ENCODE assay signal across 20 cellular contexts in genomic region chr10:32618482-32618881, GRCh38.
DNase-seq lines count a peak whose midpoint lies in the region; ATAC-seq, FAIRE-seq and TF ChIP-seq lines count a peak whose summit lies in the region.
"Had no signal": no experiment of that assay in that cellular context is flagged by ENCODE, and none has a peak within 500 bp of the region (broad histone marks: within the 10 kb centered on the region; RNA-seq: fewer than 3 reads in every experiment).

No MANE protein-coding gene starts in this region.

- H3K4me1 Mint-ChIP-seq in astrocyte (ENCODE audit: low read depth, unreplicated experiment) (no peaks in the 10 kb centered on the region), WTC11 (no peaks in the 10 kb centered on the region), Calu3 (ENCODE audit: low read depth, unreplicated experiment) (no peaks in the 10 kb centered on the region)
- H3K4me1 Mint-ChIP-seq: CD4-positive, alpha-beta memory T cell; GM23338; H9 had no signal

- peaks cover 7% of the 10 kb centered on the region for H3F3A ChIP-seq in Loucy (ENCODE audit: low read depth)

- no TSS peak for BruUV-seq in A673 (replicated peaks; lab: Mats Ljungman, UMichigan)
- no TSS peak for BruUV-seq in Calu3 (replicated peaks; lab: Mats Ljungman, UMichigan)

- H3K27ac ChIP-seq in A673 (ENCODE audit: low read depth, low read length, poor library complexity, severe bottlenecking) (no peak overlapping the region), DND-41 (ENCODE audit: low read length) (0 out of 2 replicates have a peak overlapping the region, but pooled peaks have one; percentile 29), astrocyte (ENCODE audit: low read depth, low read length) (no peak overlapping the region)
- H3K27ac ChIP-seq: A549 had no signal

- H3K27me3 Mint-ChIP-seq in astrocyte (ENCODE audit: low read depth, unreplicated experiment) (no peaks in the 10 kb centered on the region), WTC11 (ENCODE audit: low read depth) (no peaks in the 10 kb centered on the region; the same call in none of the 2 replicates), Calu3 (ENCODE audit: unreplicated experiment) (no peaks in the 10 kb centered on the region)
- H3K27me3 Mint-ChIP-seq: CD4-positive, alpha-beta memory T cell had no signal

- ATAC-seq in DND-41 (ENCODE audit: insufficient read depth, low read depth) (peak; percentile 97), left ventricle myocardium superior (no peak), WTC11 (no peak)
- ATAC-seq: A549, GM23338, HCT116 had no signal

- peaks cover 3% of the 10 kb centered on the region for H3K9me3 Mint-ChIP-seq in astrocyte (ENCODE audit: unreplicated experiment)
- peaks cover 17% of the 10 kb centered on the region for H3K9me3 Mint-ChIP-seq in WTC11
- H3K9me3 Mint-ChIP-seq in Calu3 (ENCODE audit: low read depth, unreplicated experiment) = peaks cover under 1% of the 10 kb centered on the region
- H3K9me3 Mint-ChIP-seq: GM23338 had no signal

- CTCF ChIA-PET in A673 (lab: Charles Lee) (no interaction called here), WTC11 (lab: Charles Lee) (no interaction called here), Calu3 (lab: Charles Lee) (no interaction called here)

- H3K4me3 ChIP-seq in A673 (ENCODE audit: low read depth, low read length, poor library complexity, severe bottlenecking) (no peak overlapping the region), DND-41 (ENCODE audit: low read depth in 1 of 2, low read length in 2 of 2) (no peak overlapping the region), Loucy (ENCODE audit: low read length, poor library complexity, severe bottlenecking) (no peak overlapping the region), astrocyte (ENCODE audit: insufficient read depth, low read depth, low read length) (no peak overlapping the region)
- H3K4me3 ChIP-seq: A549, GM23338 had no signal

- H3K9ac ChIP-seq in DND-41 (ENCODE audit: low read depth, low read length) (no peak overlapping the region), Loucy (ENCODE audit: low read depth, low read length, poor library complexity, severe bottlenecking) (no peak overlapping the region), astrocyte (ENCODE audit: low read length) (no peak overlapping the region)

- H3K4me2 ChIP-seq in DND-41 (ENCODE audit: insufficient read depth, low read length) (no peak overlapping the region; the same call in 1 of the 2 replicates), Loucy (ENCODE audit: low read depth, low read length, poor library complexity, severe bottlenecking) (peak overlapping the region; percentile 35), astrocyte (ENCODE audit: low read length) (no peak overlapping the region)
- H3K4me2 ChIP-seq: A549, GM23338 had no signal

- H3K79me2 ChIP-seq in DND-41 (ENCODE audit: insufficient read depth, low read length) (no peaks in the 10 kb centered on the region), Loucy (ENCODE audit: insufficient read depth, low read length) (no peaks in the 10 kb centered on the region), astrocyte (ENCODE audit: insufficient read depth, low read length) (no peaks in the 10 kb centered on the region)

- peak; percentile 33 for DNase-seq in A673 (ENCODE audit: low spot score)
- no peak for DNase-seq in DND-41
- DNase-seq in astrocyte (ENCODE audit: low read depth) = peak; percentile 2
- DNase-seq in left ventricle myocardium superior = no peak
- no peak for DNase-seq in WTC11 (ENCODE audit: low spot score)
- no peak for DNase-seq in Calu3
- DNase-seq: 8988T; C1 segment of cervical spinal cord; Caco-2; CD4-positive, alpha-beta memory T cell; DMS 273 treated with DMSO at 0.1 percent for 48 hours; DMS79; GF-D8; H9 had no signal

- H3K27me3 ChIP-seq in A673 (replicated peaks; ENCODE audit: insufficient read depth, low read depth, low read length, poor library complexity) (no peaks in the 10 kb centered on the region), DND-41 (ENCODE audit: insufficient read depth, low read length, poor library complexity) (no peaks in the 10 kb centered on the region), Loucy (ENCODE audit: insufficient read depth, low read length, poor library complexity, severe bottlenecking) (no peaks in the 10 kb centered on the region), astrocyte (ENCODE audit: insufficient read depth, low read length) (no peaks in the 10 kb centered on the region)

- no peaks in the 10 kb centered on the region for H3K36me3 ChIP-seq in A673 (ENCODE audit: insufficient read depth, low read length, poor library complexity, severe bottlenecking)
- no peaks in the 10 kb centered on the region for H3K36me3 ChIP-seq in DND-41 (ENCODE audit: insufficient read depth, low read length)
- H3K36me3 ChIP-seq in Loucy (ENCODE audit: insufficient read depth, low read length) = no peaks in the 10 kb centered on the region; the same call in 1 of the 2 replicates
- no peaks in the 10 kb centered on the region for H3K36me3 ChIP-seq in astrocyte (ENCODE audit: insufficient read depth, low read length)

- H3K9me2 ChIP-seq in Loucy (replicated peaks; ENCODE audit: low read depth, low read length) = no peaks in the 10 kb centered on the region

- H3K4me1 ChIP-seq in A673 (ENCODE audit: insufficient read depth, low read length, poor library complexity, severe bottlenecking) = no peaks in the 10 kb centered on the region
- peaks cover 21% of the 10 kb centered on the region for H3K4me1 ChIP-seq in DND-41 (ENCODE audit: insufficient read depth, low read length)
- H3K4me1 ChIP-seq in Loucy (ENCODE audit: insufficient read depth, low read length, poor library complexity, severe bottlenecking) = peaks cover 13% of the 10 kb centered on the region
- H3K4me1 ChIP-seq in astrocyte (ENCODE audit: insufficient read depth, low read length) = no peaks in the 10 kb centered on the region
- H3K4me1 ChIP-seq: A549, Caco-2 had no signal

- no peak for FAIRE-seq in astrocyte (lab: Jason Lieb, UNC)
- FAIRE-seq: A549, D721Med, GM12891 had no signal

- TF ChIP-seq CTCF in A673 (conservative IDR thresholded peaks at IDR 0.05; ENCODE audit: low read depth, low read length) = no peak
- TF ChIP-seq CTCF in DND-41 (IDR thresholded peaks at IDR 0.05; ENCODE audit: borderline replicate concordance, extremely low read depth, low read length, poor library complexity, severe bottlenecking) = no peak
- no peak for TF ChIP-seq CTCF in Loucy (conservative IDR thresholded peaks at IDR 0.05; ENCODE audit: low read length)
- no peak for TF ChIP-seq CTCF in astrocyte (IDR thresholded peaks at IDR 0.05; ENCODE audit: insufficient read depth, low read depth, low read length)
- TF ChIP-seq CTCF in WTC11 (IDR thresholded peaks at IDR 0.05) = no peak
- no peak for TF ChIP-seq CTCF in Calu3 (IDR thresholded peaks at IDR 0.05; ENCODE audit: unreplicated experiment)

- no peaks in the 10 kb centered on the region for H4K20me1 ChIP-seq in DND-41 (ENCODE audit: insufficient read depth, low read length)
- H4K20me1 ChIP-seq in Loucy (ENCODE audit: insufficient read depth, low read length, poor library complexity, severe bottlenecking) = no peaks in the 10 kb centered on the region
- H4K20me1 ChIP-seq in astrocyte (ENCODE audit: insufficient read depth, low read length) = no peaks in the 10 kb centered on the region

- H2AFZ ChIP-seq in DND-41 (ENCODE audit: low read depth, low read length) (no peak overlapping the region), Loucy (ENCODE audit: low read length) (no peak overlapping the region), astrocyte (ENCODE audit: low read depth, low read length) (no peak overlapping the region)
- H2AFZ ChIP-seq: GM23338 had no signal

- no peak overlapping the region for H3K27ac Mint-ChIP-seq in astrocyte (ENCODE audit: unreplicated experiment)
- H3K27ac Mint-ChIP-seq in WTC11 = no peak overlapping the region
- H3K27ac Mint-ChIP-seq in Calu3 (ENCODE audit: unreplicated experiment) = no peak overlapping the region
- H3K27ac Mint-ChIP-seq: CD4-positive, alpha-beta memory T cell; GM23338; H9 had no signal

- H3K4me3 Mint-ChIP-seq in astrocyte (ENCODE audit: unreplicated experiment) (no peak overlapping the region), WTC11 (no peak overlapping the region), Calu3 (ENCODE audit: low read depth, unreplicated experiment) (no peak overlapping the region)
- H3K4me3 Mint-ChIP-seq: CD4-positive, alpha-beta memory T cell; GM23338; H9 had no signal

- POLR2A ChIA-PET in A673 (lab: Charles Lee; ENCODE audit: low non-redundant PET) = no interaction called here
- POLR2A ChIA-PET in WTC11 (lab: Charles Lee) = no interaction called here

- H3K9me3 ChIP-seq in A673 (ENCODE audit: low read depth, low read length, poor library complexity, severe bottlenecking) (no peaks in the 10 kb centered on the region), DND-41 (ENCODE audit: insufficient read depth, low read length, severe bottlenecking) (no peaks in the 10 kb centered on the region), Loucy (ENCODE audit: insufficient read depth, low read depth, low read length) (no peaks in the 10 kb centered on the region), astrocyte (ENCODE audit: insufficient read depth, low read depth, low read length) (no peaks in the 10 kb centered on the region)
- H3K9me3 ChIP-seq: A549, Caco-2 had no signal

- intact Hi-C loops in A673 (cut with micrococcal nuclease; ENCODE audit: unreplicated experiment) = no loop called here
- intact Hi-C loops in left ventricle myocardium superior (cut with micrococcal nuclease) = no loop called here
- intact Hi-C loops in Calu3 (cut with micrococcal nuclease; ENCODE audit: unreplicated experiment) = no loop called here

- H3K36me3 Mint-ChIP-seq in astrocyte (ENCODE audit: low read depth, unreplicated experiment) = no peaks in the 10 kb centered on the region
- H3K36me3 Mint-ChIP-seq in WTC11 = no peaks in the 10 kb centered on the region
- H3K36me3 Mint-ChIP-seq in Calu3 (ENCODE audit: insufficient read depth, unreplicated experiment) = no peaks in the 10 kb centered on the region

TF ChIP-seq in WTC11, 78 proteins besides CTCF, POLR2A, EP300 and RAD21 (continues in another document):
- TF ChIP-seq GRHL2 (CRISPR knock-in tag; IDR thresholded peaks at IDR 0.05; ENCODE audit: insufficient replicate concordance, severe bottlenecking) (no peak), ATF3 (CRISPR knock-in tag; conservative IDR thresholded peaks at IDR 0.05) (no peak), SMAD3 (CRISPR knock-in tag; IDR thresholded peaks at IDR 0.05; ENCODE audit: borderline replicate concordance) (no peak), E2F4 (CRISPR knock-in tag; IDR thresholded peaks at IDR 0.05; ENCODE audit: borderline replicate concordance, low read depth) (no peak)

Comparison
In these comparisons a context has a peak if more than half of its experiments do, and no peak if none do; other contexts are left out.
1. DNase-seq: peak in A673 (single experiment) and astrocyte (single experiment); none in DND-41 (single experiment), left ventricle myocardium superior (single experiment), WTC11 (single experiment) and Calu3 (single experiment).